In genomic region chr3:56347219-56347871, GRCh38 we compare ENCODE assay signal across 8 cellular contexts.
DNase-seq lines count a peak whose midpoint lies in the region; ATAC-seq and TF ChIP-seq lines count a peak whose summit lies in the region.

No MANE protein-coding gene starts in this region.

- H3K4me3 ChIP-seq in HCT116 (replicated peaks in 1 of 2; ENCODE audit: low read depth in 1 of 2, low read length in 2 of 2) = no peak overlapping the region

- TF ChIP-seq POLR2A in HCT116 (IDR thresholded peaks at IDR 0.05; ENCODE audit: borderline replicate concordance, extremely low read depth, insufficient read depth, insufficient read length) = no peak

- RAD21 ChIA-PET in HCT116 (lab: Charles Lee; ENCODE audit: low non-redundant PET in 1 of 2, low total read pairs in 2 of 2, uncharacterized antibody in 2 of 2, unreplicated experiment in 2 of 2) = no interaction called here

- peak; percentile 80 for ATAC-seq in HCT116

- no peak overlapping the region for H3K9ac ChIP-seq in HCT116 (ENCODE audit: low read length)

- intact Hi-C loops in HCT116 (cut with micrococcal nuclease) = no loop called here

- H3K4me2 ChIP-seq in HCT116 (ENCODE audit: low read length) = no peak overlapping the region

- H3K27ac ChIP-seq in HCT116 (ENCODE audit: low read depth, low read length) = no peak overlapping the region

- H4K20me1 ChIP-seq in HCT116 (ENCODE audit: insufficient read depth) = no peaks in the 10 kb centered on the region

- no peaks in the 10 kb centered on the region for H3K9me3 ChIP-seq in HCT116 (ENCODE audit: control insufficient read depth in 1 of 2, insufficient read depth in 1 of 2, low read depth in 1 of 2, low read length in 2 of 2)

- H3K4me1 ChIP-seq in HCT116 (ENCODE audit: control insufficient read depth in 1 of 2, insufficient read depth in 2 of 2, low read length in 2 of 2) = no peaks in the 10 kb centered on the region

- peak; percentile 46 for TF ChIP-seq RAD21 in HCT116 (IDR thresholded peaks at IDR 0.05; ENCODE audit: low read depth)

- no peaks in the 10 kb centered on the region for H3K9me2 ChIP-seq in HCT116 (ENCODE audit: insufficient read depth)

- DNase-seq in D341Med (ENCODE audit: low spot score) (peak; percentile 48), HCT116 (ENCODE audit: low read depth, low spot score) (no peak), UCSD-AML1 (lab: John Stamatoyannopoulos, UW; ENCODE audit: unreplicated experiment) (peak; percentile 38), iPS-NIHi11 (ENCODE audit: low spot score) (peak; percentile 80), KG1 (lab: John Stamatoyannopoulos, UW) (no peak), NCI-H524 treated with DMSO at 0.1 percent for 48 hours (lab: John Stamatoyannopoulos, UW) (no peak), NCI-H526 treated with DMSO at 0.1 percent for 48 hours (lab: John Stamatoyannopoulos, UW) (no peak), cerebellar nuclear complex (lab: John Stamatoyannopoulos, UW) (no peak)

- no TSS peak for BruUV-seq in HCT116 (replicated peaks; lab: Mats Ljungman, UMichigan)

- POLR2A ChIA-PET in HCT116 (lab: Charles Lee) = no interaction called here

- H3K36me3 ChIP-seq in HCT116 (ENCODE audit: control insufficient read depth in 1 of 2, insufficient read depth in 2 of 2, low read length in 2 of 2) = no peaks in the 10 kb centered on the region

- no peaks in the 10 kb centered on the region for H3K79me2 ChIP-seq in HCT116 (ENCODE audit: insufficient read depth, low read length)

- CTCF ChIA-PET in HCT116 (lab: Charles Lee) = no interaction called here

- H2AFZ ChIP-seq in HCT116 (ENCODE audit: low read depth, low read length, poor library complexity, severe bottlenecking) = no peak overlapping the region

- peak; percentile 32 to 73 (median 70); a peak in 5 of 6 replicates for TF ChIP-seq CTCF in HCT116 (IDR thresholded peaks at IDR 0.05 in 2 of 3, conservative IDR thresholded peaks at IDR 0.05 in 1 of 3; ENCODE audit: borderline replicate concordance in 1 of 3, insufficient read depth in 1 of 3, low read depth in 2 of 3, low read length in 2 of 3)

- H3K27me3 ChIP-seq in HCT116 (ENCODE audit: insufficient read depth, low read length) = peaks cover 23% of the 10 kb centered on the region

TF ChIP-seq in HCT116, 20 proteins besides CTCF, POLR2A, EP300 and RAD21:
- TF ChIP-seq MAX (IDR thresholded peaks at IDR 0.05) = no peak
- TF ChIP-seq POLR2AphosphoS5 (IDR thresholded peaks at IDR 0.05; ENCODE audit: low read depth, low read length) = no peak
- no peak for TF ChIP-seq REST (IDR thresholded peaks at IDR 0.05; ENCODE audit: low read depth)
- no peak for TF ChIP-seq JUND (IDR thresholded peaks at IDR 0.05)
- no peak for TF ChIP-seq SIN3A (IDR thresholded peaks at IDR 0.05; ENCODE audit: low read depth)
- no peak for TF ChIP-seq EZH2phosphoT487 (IDR thresholded peaks at IDR 0.05; ENCODE audit: borderline replicate concordance)
- TF ChIP-seq YY1 (IDR thresholded peaks at IDR 0.05; ENCODE audit: extremely low read depth, insufficient replicate concordance, low read depth, low read length) = no peak
- no peak for TF ChIP-seq ELF1 (IDR thresholded peaks at IDR 0.05; ENCODE audit: borderline replicate concordance, low read depth)
- no peak for TF ChIP-seq ATF3 (IDR thresholded peaks at IDR 0.05)
- TF ChIP-seq EZH2 (IDR thresholded peaks at IDR 0.05) = no peak
- no peak for TF ChIP-seq ZBTB33 (IDR thresholded peaks at IDR 0.05; ENCODE audit: extremely low read depth, insufficient replicate concordance, low read length)
- TF ChIP-seq SP1 (IDR thresholded peaks at IDR 0.05; ENCODE audit: low read depth) = no peak
- TF ChIP-seq CEBPB (IDR thresholded peaks at IDR 0.05; ENCODE audit: low read depth) = no peak
- TF ChIP-seq EGR1 (IDR thresholded peaks at IDR 0.05; ENCODE audit: low read depth) = no peak
- TF ChIP-seq SRF (IDR thresholded peaks at IDR 0.05; ENCODE audit: low read depth) = no peak
- TF ChIP-seq ZNF274 (IDR thresholded peaks at IDR 0.05; ENCODE audit: low read depth, low read length) = no peak
- TF ChIP-seq FOSL1 (IDR thresholded peaks at IDR 0.05; ENCODE audit: low read depth) = no peak
- no peak for TF ChIP-seq TCF7L2 (IDR thresholded peaks at IDR 0.05; ENCODE audit: borderline replicate concordance, extremely low read depth, insufficient read depth, insufficient read length)
- TF ChIP-seq CBX3 (IDR thresholded peaks at IDR 0.05; ENCODE audit: low read depth) = no peak
TF ChIP-seq in HCT116: peak in this region for 0.

Comparison
In these comparisons a context has a peak if more than half of its experiments do, and no peak if none do; other contexts are left out.
1. DNase-seq: peak in D341Med (single experiment), UCSD-AML1 (single experiment) and iPS-NIHi11 (single experiment); none in HCT116 (single experiment), KG1 (single experiment), NCI-H524 treated with DMSO at 0.1 percent for 48 hours (single experiment), NCI-H526 treated with DMSO at 0.1 percent for 48 hours (single experiment) and cerebellar nuclear complex (0 of 2).